1 cellular context compared by ENCODE assay signal in genomic region chr4:182206916-182207315, GRCh38.
TF ChIP-seq lines count a peak whose summit lies in the region.

No MANE protein-coding gene starts in this region.

TF ChIP-seq in HEK293, 187 proteins besides CTCF, POLR2A, EP300 and RAD21 (continued from another document):
- no peak for TF ChIP-seq ZNF518A (tag by site-specific recombination; conservative IDR thresholded peaks at IDR 0.05; ENCODE audit: low read depth)
- peak; percentile 51; the same call in 1 of the 2 replicates for TF ChIP-seq OSR2 (tag by site-specific recombination; IDR thresholded peaks at IDR 0.05)
- TF ChIP-seq PRDM6 (tag by site-specific recombination; IDR thresholded peaks at IDR 0.05) = 0 out of 2 replicates have a peak, but pooled peaks have one; percentile 21
- TF ChIP-seq ZNF248 (tag by site-specific recombination; IDR thresholded peaks at IDR 0.05) = no peak
- TF ChIP-seq ZNF10 (tag by site-specific recombination; IDR thresholded peaks at IDR 0.05) = no peak
- TF ChIP-seq ZNF660 (tag by site-specific recombination; IDR thresholded peaks at IDR 0.05) = no peak
- peak; percentile 20; the same call in 1 of the 2 replicates for TF ChIP-seq TCF7L2 (IDR thresholded peaks at IDR 0.05; ENCODE audit: borderline replicate concordance, low read depth, low read length)
- no peak for TF ChIP-seq ZNF664 (tag by site-specific recombination; IDR thresholded peaks at IDR 0.05)
- no peak for TF ChIP-seq SP3 (tag by site-specific recombination; IDR thresholded peaks at IDR 0.05)
- no peak for TF ChIP-seq ZNF280C (tag by site-specific recombination; IDR thresholded peaks at IDR 0.05)
- no peak for TF ChIP-seq ZFP69B (tag by site-specific recombination; IDR thresholded peaks at IDR 0.05)
- TF ChIP-seq ZNF658 (tag by site-specific recombination; IDR thresholded peaks at IDR 0.05) = no peak
